In genomic region chr3:55147406-55147805, GRCh38 we compare ENCODE assay signal across 1 cellular context.
TF ChIP-seq lines count a peak whose summit lies in the region.

No MANE protein-coding gene starts in this region.

TF ChIP-seq in SK-N-SH treated with all-trans-retinoic acid at 6 μM for 48 hours, 23 proteins besides CTCF, POLR2A, EP300 and RAD21 (continued from another document):
- TF ChIP-seq TCF4 (CRISPR knock-in tag; IDR thresholded peaks at IDR 0.05; ENCODE audit: borderline replicate concordance) (no peak), ISL1 (CRISPR knock-in tag; IDR thresholded peaks at IDR 0.05) (no peak), ZNF565 (CRISPR knock-in tag; conservative IDR thresholded peaks at IDR 0.05; ENCODE audit: low read depth) (no peak)
